ENCODE assay signal across 12 cellular contexts in genomic region chr2:54595161-54595803, GRCh38.
DNase-seq lines count a peak whose midpoint lies in the region; ATAC-seq and TF ChIP-seq lines count a peak whose summit lies in the region.
"Had no signal": no experiment of that assay in that cellular context is flagged by ENCODE, and none has a peak within 500 bp of the region (broad histone marks: within the 10 kb centered on the region; RNA-seq: fewer than 3 reads in every experiment).

No MANE protein-coding gene starts in this region.

- H3K27me3 Mint-ChIP-seq in natural killer cell (ENCODE audit: low read depth in 2 of 2) = no peaks in the 10 kb centered on the region
- H3K27me3 Mint-ChIP-seq in natural killer cell treated with Interleukin-12 subunit alpha and Interleukin-12 subunit beta and Interleukin-15 and Interleukin-18, amount 100 ng/mL, for 72 hours = no peaks in the 10 kb centered on the region
- H3K27me3 Mint-ChIP-seq in activated naive CD8-positive, alpha-beta T cell = no peaks in the 10 kb centered on the region
- no peaks in the 10 kb centered on the region for H3K27me3 Mint-ChIP-seq in naive thymus-derived CD4-positive, alpha-beta T cell

- H3K27ac Mint-ChIP-seq in natural killer cell = peak overlapping the region; percentile 23 to 83
- peak overlapping the region in 1 of 2 donors; percentile 98 for H3K27ac Mint-ChIP-seq in natural killer cell treated with Interleukin-12 subunit alpha and Interleukin-12 subunit beta and Interleukin-15 and Interleukin-18, amount 100 ng/mL, for 72 hours
- H3K27ac Mint-ChIP-seq in activated naive CD8-positive, alpha-beta T cell = peak overlapping the region; percentile 99
- H3K27ac Mint-ChIP-seq in naive thymus-derived CD4-positive, alpha-beta T cell = peak overlapping the region; percentile 86 to 98 (median 97)

- no peak for DNase-seq in natural killer cell
- no peak for DNase-seq in natural killer cell treated with Interleukin-12 subunit alpha and Interleukin-12 subunit beta and Interleukin-15 and Interleukin-18, amount 100 ng/mL, for 72 hours (ENCODE audit: low spot score)
- no peak for DNase-seq in naive thymus-derived CD4-positive, alpha-beta T cell
- DNase-seq in uterus = no peak
- no peak for DNase-seq in DMS153 treated with DMSO at 0.1 percent for 48 hours (lab: John Stamatoyannopoulos, UW; ENCODE audit: unreplicated experiment)
- DNase-seq in NCI-H526 treated with DMSO at 0.1 percent for 48 hours (lab: John Stamatoyannopoulos, UW) = no peak
- DNase-seq: mammary epithelial cell, NCI-H82, posterior cingulate gyrus had no signal

- intact Hi-C loops in natural killer cell (cut with micrococcal nuclease) = no loop called here
- intact Hi-C loops in naive thymus-derived CD4-positive, alpha-beta T cell (cut with micrococcal nuclease) = no loop called here
- intact Hi-C loops in uterus (cut with DNase I; ENCODE audit: low total_unique reads) = no loop called here

- peaks cover 0 to 12% (median 0%) of the 10 kb centered on the region in 3 experiments for H3K36me3 ChIP-seq in naive thymus-derived CD4-positive, alpha-beta T cell (ENCODE audit: control insufficient read depth in 2 of 3, insufficient read depth in 3 of 3, low read length in 3 of 3)
- H3K36me3 ChIP-seq in uterus = no peaks in the 10 kb centered on the region

- no peaks in the 10 kb centered on the region for H3K9me3 Mint-ChIP-seq in natural killer cell
- H3K9me3 Mint-ChIP-seq in natural killer cell treated with Interleukin-12 subunit alpha and Interleukin-12 subunit beta and Interleukin-15 and Interleukin-18, amount 100 ng/mL, for 72 hours = no peaks in the 10 kb centered on the region
- no peaks in the 10 kb centered on the region for H3K9me3 Mint-ChIP-seq in activated naive CD8-positive, alpha-beta T cell (ENCODE audit: low read depth)
- peaks cover 0 to 6% (median 0%) of the 10 kb centered on the region in 11 donors for H3K9me3 Mint-ChIP-seq in naive thymus-derived CD4-positive, alpha-beta T cell
- H3K9me3 Mint-ChIP-seq: GM23338 had no signal

- no peaks in the 10 kb centered on the region for H3K9me3 ChIP-seq in naive thymus-derived CD4-positive, alpha-beta T cell (ENCODE audit: control insufficient read depth in 2 of 3, low read length in 3 of 3)
- H3K9me3 ChIP-seq in uterus = no peaks in the 10 kb centered on the region

- H3K4me3 ChIP-seq in naive thymus-derived CD4-positive, alpha-beta T cell (ENCODE audit: low read length) = no peak overlapping the region
- H3K4me3 ChIP-seq in uterus = no peak overlapping the region
- H3K4me3 ChIP-seq: GM23338 had no signal

- no peaks in the 10 kb centered on the region for H3K27me3 ChIP-seq in naive thymus-derived CD4-positive, alpha-beta T cell (ENCODE audit: control insufficient read depth in 2 of 2, insufficient read depth in 2 of 2, low read length in 2 of 2)
- H3K27me3 ChIP-seq in uterus = no peaks in the 10 kb centered on the region

- no peaks in the 10 kb centered on the region for H3K36me3 Mint-ChIP-seq in natural killer cell
- no peaks in the 10 kb centered on the region for H3K36me3 Mint-ChIP-seq in natural killer cell treated with Interleukin-12 subunit alpha and Interleukin-12 subunit beta and Interleukin-15 and Interleukin-18, amount 100 ng/mL, for 72 hours
- peaks cover 12% of the 10 kb centered on the region for H3K36me3 Mint-ChIP-seq in activated naive CD8-positive, alpha-beta T cell
- peaks cover 7 to 51% (median 21%) of the 10 kb centered on the region in 5 donors for H3K36me3 Mint-ChIP-seq in naive thymus-derived CD4-positive, alpha-beta T cell

- POLR2A ChIA-PET in naive thymus-derived CD4-positive, alpha-beta T cell (lab: Charles Lee) = interaction anchor here (0.8 to 13.0 kb wide), 7 partner anchors 10 to 34 kb away, joined by 3 to 223 read pairs (median 28); no protein-coding TSS in a partner anchor

- H3K27ac ChIP-seq in naive thymus-derived CD4-positive, alpha-beta T cell (ENCODE audit: low read depth, low read length) = peak overlapping the region; percentile 79
- H3K27ac ChIP-seq in uterus = peak overlapping the region; percentile 73 to 77

- no peak for TF ChIP-seq POLR2A in uterus (IDR thresholded peaks at IDR 0.05)

- H3K4me1 ChIP-seq in naive thymus-derived CD4-positive, alpha-beta T cell (ENCODE audit: control insufficient read depth in 2 of 2, insufficient read depth in 2 of 2, low read length in 2 of 2) = peaks cover 41 to 89% of the 10 kb centered on the region in 2 donors
- H3K4me1 ChIP-seq in uterus = peaks cover 5 to 9% of the 10 kb centered on the region in 2 donors

- no peak for ATAC-seq in natural killer cell
- no peak for ATAC-seq in natural killer cell treated with Interleukin-12 subunit alpha and Interleukin-12 subunit beta and Interleukin-15 and Interleukin-18, amount 100 ng/mL, for 72 hours
- ATAC-seq in naive thymus-derived CD4-positive, alpha-beta T cell = no peak
- no peak for ATAC-seq in esophagus mucosa

- no peak overlapping the region for H3K4me3 Mint-ChIP-seq in natural killer cell
- H3K4me3 Mint-ChIP-seq in natural killer cell treated with Interleukin-12 subunit alpha and Interleukin-12 subunit beta and Interleukin-15 and Interleukin-18, amount 100 ng/mL, for 72 hours = no peak overlapping the region
- H3K4me3 Mint-ChIP-seq in activated naive CD8-positive, alpha-beta T cell = peak overlapping the region; percentile 82
- peak overlapping the region; percentile 79 to 93 (median 86) for H3K4me3 Mint-ChIP-seq in naive thymus-derived CD4-positive, alpha-beta T cell
- H3K4me3 Mint-ChIP-seq: GM23338 had no signal

- CTCF ChIA-PET in naive thymus-derived CD4-positive, alpha-beta T cell (lab: Charles Lee) = interaction anchor here (1.0 to 3.3 kb wide), 5 partner anchors 9 to 72 kb away, joined by 3 to 10 read pairs (median 6); no protein-coding TSS in a partner anchor

- H3K4me1 Mint-ChIP-seq in natural killer cell = peaks cover 50 to 60% of the 10 kb centered on the region in 2 donors
- peaks cover 34 to 52% of the 10 kb centered on the region in 2 donors for H3K4me1 Mint-ChIP-seq in natural killer cell treated with Interleukin-12 subunit alpha and Interleukin-12 subunit beta and Interleukin-15 and Interleukin-18, amount 100 ng/mL, for 72 hours (ENCODE audit: low read depth in 2 of 2)
- H3K4me1 Mint-ChIP-seq in activated naive CD8-positive, alpha-beta T cell (ENCODE audit: low read depth) = peaks cover 90% of the 10 kb centered on the region
- H3K4me1 Mint-ChIP-seq in naive thymus-derived CD4-positive, alpha-beta T cell = peaks cover 57 to 100% (median 97%) of the 10 kb centered on the region in 7 donors

- no peak for TF ChIP-seq CTCF in natural killer cell (IDR thresholded peaks at IDR 0.05)
- TF ChIP-seq CTCF in uterus (IDR thresholded peaks at IDR 0.05) = no peak

Comparison
In these comparisons a context has a peak if more than half of its experiments do, and no peak if none do; other contexts are left out.
1. H3K4me3 Mint-ChIP-seq: peak in activated naive CD8-positive, alpha-beta T cell (single experiment) and naive thymus-derived CD4-positive, alpha-beta T cell (10 of 10); none in natural killer cell (single experiment) and natural killer cell treated with Interleukin-12 subunit alpha and Interleukin-12 subunit beta and Interleukin-15 and Interleukin-18, amount 100 ng/mL, for 72 hours (single experiment).